Comparison of ENCODE assay signal across 9 cellular contexts in genomic region chr17:37742114-37742761, GRCh38. TPM values are rescaled to one million over a fixed set of nuclear protein-coding genes. Genes with fewer than 3 reads are reported as not detected.
DNase-seq lines count a peak whose midpoint lies in the region; ATAC-seq, FAIRE-seq and TF ChIP-seq lines count a peak whose summit lies in the region.
"Had no signal": no experiment of that assay in that cellular context is flagged by ENCODE, and none has a peak within 500 bp of the region (broad histone marks: within the 10 kb centered on the region; RNA-seq: fewer than 3 reads in every experiment).

No MANE protein-coding gene starts in this region.

- no peak overlapping the region for H3K9ac ChIP-seq in HUES64 (ENCODE audit: low read depth, low read length)

- H3K4me1 Mint-ChIP-seq in CD8-positive, alpha-beta T cell (ENCODE audit: low read depth) = peaks cover 29% of the 10 kb centered on the region
- peaks cover 14 to 34% (median 24%) of the 10 kb centered on the region in 7 donors for H3K4me1 Mint-ChIP-seq in naive thymus-derived CD4-positive, alpha-beta T cell

- no peak for ATAC-seq in CD8-positive, alpha-beta T cell
- no peak for ATAC-seq in naive thymus-derived CD4-positive, alpha-beta T cell
- ATAC-seq in GM18907 (IDR thresholded peaks at IDR 0.05; ENCODE audit: unreplicated experiment) (no peak), HG02678 (IDR thresholded peaks at IDR 0.05; ENCODE audit: unreplicated experiment) (no peak)

- 1% methylated on average over 52 of the region's 52 CpGs for WGBS in HUES64

- H3K36me3 Mint-ChIP-seq in CD8-positive, alpha-beta T cell = no peaks in the 10 kb centered on the region
- H3K36me3 Mint-ChIP-seq in naive thymus-derived CD4-positive, alpha-beta T cell = peaks cover 0 to 4% (median 0%) of the 10 kb centered on the region in 5 donors

- CTCF ChIA-PET in CD8-positive, alpha-beta T cell (lab: Charles Lee) = no interaction called here
- CTCF ChIA-PET in naive thymus-derived CD4-positive, alpha-beta T cell (lab: Charles Lee) = no interaction called here

- no peak for FAIRE-seq in H54 (lab: Jason Lieb, UNC)

- no peaks in the 10 kb centered on the region for H3K36me3 ChIP-seq in CD8-positive, alpha-beta T cell (ENCODE audit: insufficient read depth, low read length)
- H3K36me3 ChIP-seq in HUES64 (ENCODE audit: insufficient read depth, low read length) = no peaks in the 10 kb centered on the region
- no peaks in the 10 kb centered on the region for H3K36me3 ChIP-seq in naive thymus-derived CD4-positive, alpha-beta T cell (ENCODE audit: control insufficient read depth in 2 of 3, insufficient read depth in 3 of 3, low read length in 3 of 3)

- peaks cover 38% of the 10 kb centered on the region for H3K4me1 ChIP-seq in CD8-positive, alpha-beta T cell (ENCODE audit: insufficient read depth, low read length)
- H3K4me1 ChIP-seq in HUES64 (ENCODE audit: insufficient read depth, low read length) = peaks cover 13% of the 10 kb centered on the region
- peaks cover 8 to 25% of the 10 kb centered on the region in 2 donors for H3K4me1 ChIP-seq in naive thymus-derived CD4-positive, alpha-beta T cell (ENCODE audit: control insufficient read depth in 2 of 2, insufficient read depth in 2 of 2, low read length in 2 of 2)

- H3K4me3 ChIP-seq in CD8-positive, alpha-beta T cell (ENCODE audit: low read depth, low read length) = peak overlapping the region; percentile 15
- H3K4me3 ChIP-seq in HUES64 (ENCODE audit: low read length) = peak overlapping the region; percentile 50
- no peak overlapping the region for H3K4me3 ChIP-seq in naive thymus-derived CD4-positive, alpha-beta T cell (ENCODE audit: low read length)

- peak overlapping the region; percentile 58 for H3K4me3 Mint-ChIP-seq in CD8-positive, alpha-beta T cell
- peak overlapping the region in 8 of 10 donors; percentile 38 to 77 (median 69) for H3K4me3 Mint-ChIP-seq in naive thymus-derived CD4-positive, alpha-beta T cell

- DNase-seq in CD8-positive, alpha-beta T cell = no peak
- DNase-seq in cerebellar cortex (ENCODE audit: low spot score) (peak; percentile 16), H54 (ENCODE audit: insufficient read length, low spot score) (no peak), islet precursor cell (no peak)
- peak in 2 of 9 donors; percentile 10 to 38 for DNase-seq in naive thymus-derived CD4-positive, alpha-beta T cell

- POLR2A ChIA-PET in CD8-positive, alpha-beta T cell (lab: Charles Lee) = no interaction called here
- POLR2A ChIA-PET in naive thymus-derived CD4-positive, alpha-beta T cell (lab: Charles Lee) = interaction anchor here (0.5 kb wide), 1 partner anchor 26 kb away, joined by 5 read pairs; no protein-coding TSS in a partner anchor

- no peaks in the 10 kb centered on the region for H3K9me3 ChIP-seq in CD8-positive, alpha-beta T cell (ENCODE audit: low read length)
- H3K9me3 ChIP-seq in HUES64 (ENCODE audit: insufficient read depth, low read depth, low read length) = no peaks in the 10 kb centered on the region
- no peaks in the 10 kb centered on the region for H3K9me3 ChIP-seq in naive thymus-derived CD4-positive, alpha-beta T cell (ENCODE audit: control insufficient read depth in 2 of 3, low read length in 3 of 3)

- H3K9me3 Mint-ChIP-seq in CD8-positive, alpha-beta T cell = no peaks in the 10 kb centered on the region
- peaks cover 0 to 4% (median 0%) of the 10 kb centered on the region in 11 donors for H3K9me3 Mint-ChIP-seq in naive thymus-derived CD4-positive, alpha-beta T cell

- intact Hi-C loops in CD8-positive, alpha-beta T cell (cut with DNase I, micrococcal nuclease) = loop anchor here in 1 of 2 experiments (5.0 kb wide), 1 partner anchor 50 kb away; no protein-coding TSS in a partner anchor
- intact Hi-C loops in naive thymus-derived CD4-positive, alpha-beta T cell (cut with micrococcal nuclease) = loop anchor here in 1 of 2 donors (5.0 kb wide), 2 partner anchors 50 to 800 kb away; no protein-coding TSS in a partner anchor

- TF ChIP-seq CTCF in CD8-positive, alpha-beta T cell (IDR thresholded peaks at IDR 0.05) = no peak

- no peak overlapping the region for H3K27ac Mint-ChIP-seq in CD8-positive, alpha-beta T cell
- H3K27ac Mint-ChIP-seq in naive thymus-derived CD4-positive, alpha-beta T cell = peak overlapping the region in 1 of 9 donors; percentile 23

- H3K27ac ChIP-seq in CD8-positive, alpha-beta T cell (ENCODE audit: low read depth, low read length) = no peak overlapping the region
- H3K27ac ChIP-seq in HUES64 (ENCODE audit: low read depth, low read length) = no peak overlapping the region
- no peak overlapping the region for H3K27ac ChIP-seq in naive thymus-derived CD4-positive, alpha-beta T cell (ENCODE audit: low read depth, low read length)

- H3K27me3 ChIP-seq in CD8-positive, alpha-beta T cell (ENCODE audit: insufficient read depth, low read length) = peaks cover 44% of the 10 kb centered on the region
- peaks cover 98% of the 10 kb centered on the region for H3K27me3 ChIP-seq in HUES64 (ENCODE audit: insufficient read depth, low read length)
- peaks cover 16 to 30% of the 10 kb centered on the region in 2 donors for H3K27me3 ChIP-seq in naive thymus-derived CD4-positive, alpha-beta T cell (ENCODE audit: control insufficient read depth in 2 of 2, insufficient read depth in 2 of 2, low read length in 2 of 2)

- H3K27me3 Mint-ChIP-seq in CD8-positive, alpha-beta T cell (ENCODE audit: low read depth) = peaks cover 66% of the 10 kb centered on the region
- peaks cover 64 to 89% (median 73%) of the 10 kb centered on the region in 5 donors for H3K27me3 Mint-ChIP-seq in naive thymus-derived CD4-positive, alpha-beta T cell

- no peak for TF ChIP-seq POLR2A in H54 (IDR thresholded peaks at IDR 0.05; ENCODE audit: low read depth, low read length)

RNA-seq across cellular contexts. Expression of gene HNF1B, which starts 2.6 kb away (rescaled TPM):
- not detected for total RNA-seq in CD8-positive, alpha-beta T cell
- polyA plus RNA-seq in HUES64 (2013, experiment 1 of 2) = 0.70 TPM
- 0.89 TPM for polyA plus RNA-seq in HUES64 (2013, experiment 2 of 2)
- total RNA-seq in naive thymus-derived CD4-positive, alpha-beta T cell = 1 to 10 TPM in 1 of 5 experiments, not detected in 4; 1.4 TPM
- polyA plus RNA-seq in naive thymus-derived CD4-positive, alpha-beta T cell = not detected
- total RNA-seq: mononuclear cell had no signal
